In genomic region chr9:117704597-117704996, GRCh38 we compare ENCODE assay signal across 1 cellular context.
TF ChIP-seq lines count a peak whose summit lies in the region.

No MANE protein-coding gene starts in this region.

TF ChIP-seq in SK-N-SH, 30 proteins besides CTCF, POLR2A, EP300 and RAD21 (continued from another document):
- no peak for TF ChIP-seq RXRA (IDR thresholded peaks at IDR 0.05; ENCODE audit: borderline replicate concordance, low read depth)
